ENCODE assay signal across 17 cellular contexts in genomic region chr3:139944256-139944910, GRCh38.
"Had no signal": no experiment of that assay in that cellular context is flagged by ENCODE, and none has a peak within 500 bp of the region (broad histone marks: within the 10 kb centered on the region; RNA-seq: fewer than 3 reads in every experiment).

No MANE protein-coding gene starts in this region.

- ATAC-seq: activated CD4-positive, CD25-positive, alpha-beta regulatory T cell treated with anti-CD3 and anti-CD28 coated beads, Interleukin-2, amount 50 U/mL, for 24 hours; activated T-helper 17 cell treated with anti-CD3 and anti-CD28 coated beads, Interleukin-2, amount 50 U/mL, for 72 hours had no signal

- H3K4me3 ChIP-seq: lower lobe of right lung, sigmoid colon, spleen, thoracic aorta had no signal

- H3K27ac ChIP-seq: brain microvascular endothelial cell, lower lobe of right lung, sigmoid colon, spleen, thoracic aorta had no signal

- DNase-seq: activated CD4-positive, alpha-beta T cell treated with anti-CD3 and anti-CD28 coated beads, Interleukin-2, amount 50 U/mL, for 4 hours; activated naive CD4-positive, alpha-beta T cell treated with Interleukin-2 at 50 U/mL for 16 hours; activated T-cell treated with anti-CD3 and anti-CD28 coated beads for 4 hours; anterior cingulate cortex; brain microvascular endothelial cell; effector CD8-positive, alpha-beta T cell; foreskin fibroblast; kidney glomerular epithelial cell; lower lobe of right lung; midbrain; sigmoid colon; spleen; stimulated activated CD4-positive, alpha-beta T cell treated with anti-CD3 and anti-CD28 coated beads, Interleukin-1b, Interleukin-23, amount 100 ng/mL, for 48 hours; T-helper 9 cell had no signal

- H3K36me3 ChIP-seq: brain microvascular endothelial cell, lower lobe of right lung, sigmoid colon, spleen, thoracic aorta had no signal

- H3K27me3 ChIP-seq: brain microvascular endothelial cell, sigmoid colon had no signal

- H3K4me1 ChIP-seq: lower lobe of right lung, sigmoid colon, spleen had no signal

- H3K9me3 ChIP-seq: lower lobe of right lung, sigmoid colon, spleen, thoracic aorta had no signal
